In genomic region chr7:24457215-24457549, GRCh38 we compare ENCODE assay signal across 27 cellular contexts.
A peak's percentile ranks its signal among the peaks of the same experiment; 100 is the strongest.
DNase-seq lines count a peak whose midpoint lies in the region; ATAC-seq and TF ChIP-seq lines count a peak whose summit lies in the region.
"Had no signal": no experiment of that assay in that cellular context is flagged by ENCODE, and none has a peak within 500 bp of the region (broad histone marks: within the 10 kb centered on the region; RNA-seq: fewer than 3 reads in every experiment).

No MANE protein-coding gene starts in this region.

- H3K27me3 ChIP-seq in WERI-Rb-1 (ENCODE audit: insufficient read depth, low read depth, severe bottlenecking), result no peaks in the 10 kb centered on the region
- H3K27me3 ChIP-seq: BLaER1, colonic mucosa, gastroesophageal sphincter, SJCRH30 had no signal

- no peaks in the 10 kb centered on the region for H3K9me3 ChIP-seq in WERI-Rb-1 (ENCODE audit: severe bottlenecking)
- H3K9me3 ChIP-seq: BLaER1, colonic mucosa, esophagus muscularis mucosa, gastroesophageal sphincter, SJCRH30 had no signal

- peak overlapping the region; percentile 25 for H3K27ac ChIP-seq in WERI-Rb-1
- H3K27ac ChIP-seq: BLaER1, colonic mucosa, esophagus muscularis mucosa, gastroesophageal sphincter, GM23248, SJCRH30 had no signal

- DNase-seq in WERI-Rb-1, result peak; percentile 38
- peak; percentile 8 for DNase-seq in left kidney (ENCODE audit: low read depth, low spot score)
- peak; percentile 30 for DNase-seq in renal cortical epithelial cell (ENCODE audit: low read depth)
- no peak for DNase-seq in activated gamma-delta T cell (lab: John Stamatoyannopoulos, UW)
- no peak for DNase-seq in GF-D8 (lab: John Stamatoyannopoulos, UW)
- DNase-seq in ureter (ENCODE audit: low spot score), result no peak
- no peak for DNase-seq in NCI-H69 (lab: John Stamatoyannopoulos, UW)
- DNase-seq: activated CD4-positive, alpha-beta T cell treated with anti-CD3 and anti-CD28 coated beads, Interleukin-2, amount 50 U/mL, for 48 hours; activated naive CD4-positive, alpha-beta T cell treated with anti-CD3 and anti-CD28 coated beads, Interleukin-2, amount 50 U/mL, for 16 hours; colonic mucosa; endodermal cell; GM23248; hippocampal formation; immature natural killer cell; naive B cell; NCI-H1105; NCI-H2029; NCI-H526 treated with DMSO at 0.1 percent for 48 hours; stimulated activated CD4-positive, alpha-beta T cell treated with anti-CD3 and anti-CD28 coated beads, Interleukin-4, amount 100 ng/mL, for 24 hours; T-cell had no signal

- H3K36me3 ChIP-seq in WERI-Rb-1, result no peaks in the 10 kb centered on the region
- H3K36me3 ChIP-seq: BLaER1, colonic mucosa, esophagus muscularis mucosa, gastroesophageal sphincter, SJCRH30 had no signal

- H3K4me3 ChIP-seq in WERI-Rb-1 (ENCODE audit: low read depth, low read length), result no peak overlapping the region
- H3K4me3 ChIP-seq: BLaER1, colonic mucosa, esophagus muscularis mucosa, gastroesophageal sphincter, GM23248, SJCRH30 had no signal

- peak; percentile 13 for ATAC-seq in HG02943 (IDR thresholded peaks at IDR 0.05; ENCODE audit: low read depth, unreplicated experiment)
- ATAC-seq: activated CD4-positive, CD25-positive, alpha-beta regulatory T cell treated with anti-CD3 and anti-CD28 coated beads, Interleukin-2, amount 50 U/mL, for 24 hours; gastroesophageal sphincter; stimulated activated memory B cell treated with anti-CD40 and anti-IgM and Interleukin-4, amounts not matched to agents 10 μg/mL and 1 μg/mL and 100 μg/mL, for 72 hours; T-cell had no signal

- TF ChIP-seq CTCF in WERI-Rb-1 (IDR thresholded peaks at IDR 0.05; ENCODE audit: low read depth, low read length), result no peak

Comparison
In these comparisons a context has a peak if more than half of its experiments do, and no peak if none do; other contexts are left out.
1. DNase-seq: peak in WERI-Rb-1 (single experiment), left kidney (single experiment) and renal cortical epithelial cell (single experiment); none in activated gamma-delta T cell (single experiment), GF-D8 (single experiment), ureter (single experiment) and NCI-H69 (single experiment).